1 cellular context compared by ENCODE assay signal in genomic region chr5:132263548-132264261, GRCh38.
TF ChIP-seq lines count a peak whose summit lies in the region.

No MANE protein-coding gene starts in this region.

TF ChIP-seq in GM12878, 131 proteins besides CTCF, POLR2A, EP300 and RAD21 (continued from another document):
- no peak for TF ChIP-seq PRDM15 (CRISPR knock-in tag; IDR thresholded peaks at IDR 0.05)
- no peak for TF ChIP-seq GABPA (IDR thresholded peaks at IDR 0.05; ENCODE audit: low read depth)
- TF ChIP-seq RUNX3 (IDR thresholded peaks at IDR 0.05; ENCODE audit: low read length) = 0 out of 2 replicates have a peak, but pooled peaks have one; percentile 20
- TF ChIP-seq CUX1 (IDR thresholded peaks at IDR 0.05; ENCODE audit: insufficient replicate concordance, low read depth, low read length) = no peak
TF ChIP-seq in GM12878: peak in this region for 5.
